Comparison of ENCODE assay signal across 8 cellular contexts in genomic region chr16:24728891-24729242, GRCh38. TPM values are rescaled to one million over a fixed set of nuclear protein-coding genes. Genes with fewer than 3 reads are reported as not detected.
DNase-seq lines count a peak whose midpoint lies in the region; ATAC-seq lines count a peak whose summit lies in the region.

No MANE protein-coding gene starts in this region.

- H3K4me3 ChIP-seq in iPS-18a (ENCODE audit: low read length), result peak overlapping the region; percentile 76

- peaks cover 23% of the 10 kb centered on the region for H3K36me3 ChIP-seq in iPS-18a (ENCODE audit: control insufficient read depth, low read depth, low read length)

- H3K27me3 ChIP-seq in iPS-18a (ENCODE audit: control insufficient read depth, insufficient read depth, low read length), result no peaks in the 10 kb centered on the region

- no peaks in the 10 kb centered on the region for H3K9me3 ChIP-seq in iPS-18a (ENCODE audit: control insufficient read depth, low read depth, low read length)

- peaks cover 31% of the 10 kb centered on the region for H3K36me3 Mint-ChIP-seq in activated CD8-positive, alpha-beta T cell treated with anti-CD3 and anti-CD28 coated beads, Interleukin-2, amount 10 ng/mL, durations not matched to agents 7 days and 5 days (ENCODE audit: low read depth)

- ATAC-seq in activated CD8-positive, alpha-beta T cell treated with anti-CD3 and anti-CD28 coated beads, Interleukin-2, amount 10 ng/mL, durations not matched to agents 7 days and 5 days, result peak; percentile 4
- ATAC-seq in HG03442 (IDR thresholded peaks at IDR 0.05; ENCODE audit: unreplicated experiment), result no peak

- peak; percentile 3 for DNase-seq in stimulated activated CD8-positive, alpha-beta memory T cell treated with anti-CD3 and anti-CD28 coated beads, Interleukin-15, amount 100 ng/mL, for 1 hour (ENCODE audit: low read depth)
- no peak for DNase-seq in stimulated activated CD8-positive, alpha-beta memory T cell treated with anti-CD3 and anti-CD28 coated beads, Interleukin-4, amount 100 ng/mL, for 48 hours
- no peak for DNase-seq in activated CD8-positive, alpha-beta T cell treated with anti-CD3 and anti-CD28 coated beads, Interleukin-2, amount 10 ng/mL, durations not matched to agents 7 days and 5 days
- DNase-seq in stimulated activated naive CD4-positive, alpha-beta T cell treated with Interleukin-2 at 50 U/mL for 16 hours (lab: John Stamatoyannopoulos, UW), result peak; percentile 29
- DNase-seq in NCI-H1694 (lab: John Stamatoyannopoulos, UW) (no peak), ACHN (no peak)

- CTCF ChIA-PET in activated CD8-positive, alpha-beta T cell treated with anti-CD3 and anti-CD28 coated beads, Interleukin-2, amount 10 ng/mL, durations not matched to agents 7 days and 5 days (lab: Charles Lee), result interaction anchor here (1.3 kb wide), 1 partner anchor 188 kb away, joined by 4 read pairs; no protein-coding TSS in a partner anchor

- POLR2A ChIA-PET in activated CD8-positive, alpha-beta T cell treated with anti-CD3 and anti-CD28 coated beads, Interleukin-2, amount 10 ng/mL, durations not matched to agents 7 days and 5 days (lab: Charles Lee), result interaction anchor here (0.6 kb wide), 1 partner anchor 73 kb away, joined by 4 read pairs; no protein-coding TSS in a partner anchor

- peaks cover 21% of the 10 kb centered on the region for H3K4me1 ChIP-seq in iPS-18a (ENCODE audit: control insufficient read depth, low read depth, low read length)

- peaks cover 2% of the 10 kb centered on the region for H3K27me3 Mint-ChIP-seq in activated CD8-positive, alpha-beta T cell treated with anti-CD3 and anti-CD28 coated beads, Interleukin-2, amount 10 ng/mL, durations not matched to agents 7 days and 5 days (ENCODE audit: low read depth)

- H3K9ac ChIP-seq in iPS-18a (ENCODE audit: low read length), result peak overlapping the region; percentile 95

- in situ Hi-C loops in ACHN (cut with HindIII; ENCODE audit: low pct_ligation_motif_present, low pct_unique_long_range_greater_than_20kb, low sequenced_read_pairs), result no loop called here

- H3K27ac Mint-ChIP-seq in activated CD8-positive, alpha-beta T cell treated with anti-CD3 and anti-CD28 coated beads, Interleukin-2, amount 10 ng/mL, durations not matched to agents 7 days and 5 days, result peak overlapping the region; percentile 90

- H3K4me3 Mint-ChIP-seq in activated CD8-positive, alpha-beta T cell treated with anti-CD3 and anti-CD28 coated beads, Interleukin-2, amount 10 ng/mL, durations not matched to agents 7 days and 5 days, result peak overlapping the region; percentile 88

- peak overlapping the region; percentile 83 for H3K27ac ChIP-seq in iPS-18a (ENCODE audit: low read length)

- peaks cover 28% of the 10 kb centered on the region for H3K4me1 Mint-ChIP-seq in activated CD8-positive, alpha-beta T cell treated with anti-CD3 and anti-CD28 coated beads, Interleukin-2, amount 10 ng/mL, durations not matched to agents 7 days and 5 days (ENCODE audit: low read depth)

- no peaks in the 10 kb centered on the region for H3K9me3 Mint-ChIP-seq in activated CD8-positive, alpha-beta T cell treated with anti-CD3 and anti-CD28 coated beads, Interleukin-2, amount 10 ng/mL, durations not matched to agents 7 days and 5 days (ENCODE audit: insufficient read depth)

RNA-seq across cellular contexts. Expression of gene TNRC6A, which starts 0.6 kb away (rescaled TPM):
- 10 to 100 TPM; 28.8 to 28.9 TPM for total RNA-seq in activated CD8-positive, alpha-beta T cell treated with anti-CD3 and anti-CD28 coated beads, Interleukin-2, amount 10 ng/mL, durations not matched to agents 7 days and 5 days

Comparison
In these comparisons a context has a peak if more than half of its experiments do, and no peak if none do; other contexts are left out.
1. DNase-seq: peak in stimulated activated CD8-positive, alpha-beta memory T cell treated with anti-CD3 and anti-CD28 coated beads, Interleukin-15, amount 100 ng/mL, for 1 hour (single experiment) and stimulated activated naive CD4-positive, alpha-beta T cell treated with Interleukin-2 at 50 U/mL for 16 hours (single experiment); none in stimulated activated CD8-positive, alpha-beta memory T cell treated with anti-CD3 and anti-CD28 coated beads, Interleukin-4, amount 100 ng/mL, for 48 hours (single experiment), activated CD8-positive, alpha-beta T cell treated with anti-CD3 and anti-CD28 coated beads, Interleukin-2, amount 10 ng/mL, durations not matched to agents 7 days and 5 days (single experiment), NCI-H1694 (single experiment) and ACHN (single experiment).